ENCODE assay signal across 3 cellular contexts in genomic region chr12:56434828-56435227, GRCh38.
TF ChIP-seq lines count a peak whose summit lies in the region.

No MANE protein-coding gene starts in this region.

TF ChIP-seq in HepG2, 621 proteins besides CTCF, POLR2A, EP300 and RAD21:
- TF ChIP-seq MBNL3 (CRISPR knock-in tag; conservative IDR thresholded peaks at IDR 0.05) (no peak), HDAC2 (CRISPR knock-in tag; IDR thresholded peaks at IDR 0.05) (no peak), THAP9 (CRISPR knock-in tag; IDR thresholded peaks at IDR 0.05; ENCODE audit: borderline replicate concordance) (no peak)
- TF ChIP-seq, protein P1, sequence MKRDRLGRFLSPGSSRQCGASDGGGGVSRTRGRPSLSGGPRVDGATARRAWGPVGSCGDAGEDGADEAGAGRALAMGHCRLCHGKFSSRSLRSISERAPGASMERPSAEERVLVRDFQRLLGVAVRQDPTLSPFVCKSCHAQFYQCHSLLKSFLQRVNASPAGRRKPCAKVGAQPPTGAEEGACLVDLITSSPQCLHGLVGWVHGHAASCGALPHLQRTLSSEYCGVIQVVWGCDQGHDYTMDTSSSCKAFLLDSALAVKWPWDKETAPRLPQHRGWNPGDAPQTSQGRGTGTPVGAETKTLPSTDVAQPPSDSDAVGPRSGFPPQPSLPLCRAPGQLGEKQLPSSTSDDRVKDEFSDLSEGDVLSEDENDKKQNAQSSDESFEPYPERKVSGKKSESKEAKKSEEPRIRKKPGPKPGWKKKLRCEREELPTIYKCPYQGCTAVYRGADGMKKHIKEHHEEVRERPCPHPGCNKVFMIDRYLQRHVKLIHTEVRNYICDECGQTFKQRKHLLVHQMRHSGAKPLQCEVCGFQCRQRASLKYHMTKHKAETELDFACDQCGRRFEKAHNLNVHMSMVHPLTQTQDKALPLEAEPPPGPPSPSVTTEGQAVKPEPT (CRISPR knock-in tag; IDR thresholded peaks at IDR 0.05; ENCODE audit: low read depth) = no peak
- TF ChIP-seq, protein P2, sequence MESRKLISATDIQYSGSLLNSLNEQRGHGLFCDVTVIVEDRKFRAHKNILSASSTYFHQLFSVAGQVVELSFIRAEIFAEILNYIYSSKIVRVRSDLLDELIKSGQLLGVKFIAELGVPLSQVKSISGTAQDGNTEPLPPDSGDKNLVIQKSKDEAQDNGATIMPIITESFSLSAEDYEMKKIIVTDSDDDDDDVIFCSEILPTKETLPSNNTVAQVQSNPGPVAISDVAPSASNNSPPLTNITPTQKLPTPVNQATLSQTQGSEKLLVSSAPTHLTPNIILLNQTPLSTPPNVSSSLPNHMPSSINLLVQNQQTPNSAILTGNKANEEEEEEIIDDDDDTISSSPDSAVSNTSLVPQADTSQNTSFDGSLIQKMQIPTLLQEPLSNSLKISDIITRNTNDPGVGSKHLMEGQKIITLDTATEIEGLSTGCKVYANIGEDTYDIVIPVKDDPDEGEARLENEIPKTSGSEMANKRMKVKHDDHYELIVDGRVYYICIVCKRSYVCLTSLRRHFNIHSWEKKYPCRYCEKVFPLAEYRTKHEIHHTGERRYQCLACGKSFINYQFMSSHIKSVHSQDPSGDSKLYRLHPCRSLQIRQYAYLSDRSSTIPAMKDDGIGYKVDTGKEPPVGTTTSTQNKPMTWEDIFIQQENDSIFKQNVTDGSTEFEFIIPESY (CRISPR knock-in tag; IDR thresholded peaks at IDR 0.05) = no peak

TF ChIP-seq in WTC11, 78 proteins besides CTCF, POLR2A, EP300 and RAD21:
- TF ChIP-seq ZSCAN18 (CRISPR knock-in tag; IDR thresholded peaks at IDR 0.05) (no peak), HMGXB4 (CRISPR knock-in tag; IDR thresholded peaks at IDR 0.05) (no peak), NFYB (CRISPR knock-in tag; conservative IDR thresholded peaks at IDR 0.05; ENCODE audit: low read depth) (no peak), OVOL2 (CRISPR knock-in tag; IDR thresholded peaks at IDR 0.05; ENCODE audit: borderline replicate concordance) (no peak), ZMAT4 (CRISPR knock-in tag; IDR thresholded peaks at IDR 0.05) (no peak)
- TF ChIP-seq, protein P3, sequence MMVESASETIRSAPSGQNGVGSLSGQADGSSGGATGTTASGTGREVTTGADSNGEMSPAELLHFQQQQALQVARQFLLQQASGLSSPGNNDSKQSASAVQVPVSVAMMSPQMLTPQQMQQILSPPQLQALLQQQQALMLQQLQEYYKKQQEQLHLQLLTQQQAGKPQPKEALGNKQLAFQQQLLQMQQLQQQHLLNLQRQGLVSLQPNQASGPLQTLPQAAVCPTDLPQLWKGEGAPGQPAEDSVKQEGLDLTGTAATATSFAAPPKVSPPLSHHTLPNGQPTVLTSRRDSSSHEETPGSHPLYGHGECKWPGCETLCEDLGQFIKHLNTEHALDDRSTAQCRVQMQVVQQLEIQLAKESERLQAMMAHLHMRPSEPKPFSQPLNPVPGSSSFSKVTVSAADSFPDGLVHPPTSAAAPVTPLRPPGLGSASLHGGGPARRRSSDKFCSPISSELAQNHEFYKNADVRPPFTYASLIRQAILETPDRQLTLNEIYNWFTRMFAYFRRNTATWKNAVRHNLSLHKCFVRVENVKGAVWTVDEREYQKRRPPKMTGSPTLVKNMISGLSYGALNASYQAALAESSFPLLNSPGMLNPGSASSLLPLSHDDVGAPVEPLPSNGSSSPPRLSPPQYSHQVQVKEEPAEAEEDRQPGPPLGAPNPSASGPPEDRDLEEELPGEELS (CRISPR knock-in tag; IDR thresholded peaks at IDR 0.05) = no peak
TF ChIP-seq in WTC11: peak in this region for 0.

TF ChIP-seq in HEK293T, 16 proteins besides CTCF, POLR2A, EP300 and RAD21:
- TF ChIP-seq L3MBTL2 (conservative IDR thresholded peaks at IDR 0.05) (no peak), TARDBP (IDR thresholded peaks at IDR 0.05) (no peak), NFRKB (IDR thresholded peaks at IDR 0.05) (no peak), CTBP1 (IDR thresholded peaks at IDR 0.05; ENCODE audit: borderline replicate concordance) (no peak), SP1 (IDR thresholded peaks at IDR 0.05) (no peak), SUZ12 (IDR thresholded peaks at IDR 0.05) (no peak), FOXM1 (IDR thresholded peaks at IDR 0.05; ENCODE audit: borderline replicate concordance) (no peak)
